ENCODE assay signal across 21 cellular contexts in the genomic region with DNA sequence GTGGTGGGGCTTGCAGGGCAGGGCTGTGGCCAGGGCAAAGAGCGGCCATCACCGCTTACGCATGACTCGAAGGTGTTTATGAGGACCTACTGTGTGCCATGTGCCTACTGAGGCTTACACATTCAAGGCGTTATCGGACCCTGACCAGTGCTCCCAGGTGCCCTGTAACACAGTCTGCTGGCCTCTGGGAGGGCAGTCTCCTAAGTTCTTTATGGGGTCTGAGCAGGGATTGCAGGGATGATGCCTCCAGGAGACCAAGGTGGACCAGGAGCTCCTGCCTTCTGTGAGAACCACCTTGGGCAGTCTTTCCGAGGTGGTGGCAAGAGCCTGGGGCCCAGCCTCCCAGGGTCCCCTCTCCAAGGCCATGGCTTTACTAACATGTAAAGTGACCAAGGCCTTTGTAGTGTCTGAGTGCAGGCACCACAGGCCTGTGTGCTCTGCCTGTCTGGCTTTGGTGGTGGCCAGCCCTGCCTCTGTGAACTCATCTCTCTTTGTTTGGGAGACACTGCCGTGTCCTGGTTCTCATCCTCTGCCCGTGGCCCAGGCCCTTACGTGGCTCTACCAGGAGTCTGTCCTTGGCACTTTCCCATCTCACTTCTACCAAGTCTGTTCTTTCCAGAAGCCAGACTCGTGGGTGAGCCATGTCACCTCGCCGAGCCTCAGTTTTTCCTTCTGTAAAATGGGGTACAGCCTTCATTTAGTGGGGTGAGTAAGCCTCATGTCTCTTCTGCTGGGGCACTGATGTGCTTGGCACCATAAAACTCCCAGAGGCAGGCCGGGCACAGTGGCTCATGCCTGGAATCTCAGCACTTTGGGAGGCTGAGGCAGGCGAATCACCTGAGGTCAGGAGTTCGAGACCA. TPM values are rescaled to one million over a fixed set of nuclear protein-coding genes. Genes with fewer than 3 reads are reported as not detected.
DNase-seq lines count a peak whose midpoint lies in the region; ATAC-seq, FAIRE-seq and TF ChIP-seq lines count a peak whose summit lies in the region.
"Had no signal": no experiment of that assay in that cellular context is flagged by ENCODE, and none has a peak within 500 bp of the region (broad histone marks: within the 10 kb centered on the region; RNA-seq: fewer than 3 reads in every experiment).

No MANE protein-coding gene starts in this region.

- H3K27ac Mint-ChIP-seq in memory B cell = peak overlapping the region; percentile 47
- H3K27ac Mint-ChIP-seq: H9, HFFc6, T-cell had no signal

- H3K4me1 Mint-ChIP-seq in memory B cell = peaks cover 10% of the 10 kb centered on the region

- no peak overlapping the region for H3K4me3 Mint-ChIP-seq in memory B cell
- H3K4me3 Mint-ChIP-seq: H9, HFFc6, T-cell had no signal

- H3K79me2 ChIP-seq in HepG2 (ENCODE audit: insufficient read depth, low read length) (peaks cover 7% of the 10 kb centered on the region), smooth muscle cell (ENCODE audit: low read depth) (no peaks in the 10 kb centered on the region)

- H3K4me2 ChIP-seq in HepG2 (ENCODE audit: low read depth, low read length) (no peak overlapping the region), smooth muscle cell (no peak overlapping the region)

- no peak for TF ChIP-seq RAD21 in HepG2 (CRISPR knock-in tag; IDR thresholded peaks at IDR 0.05)

- H3K36me3 ChIP-seq in HepG2 (replicated peaks in 1 of 2; ENCODE audit: control insufficient read depth in 1 of 2, insufficient read depth in 2 of 2, low read length in 2 of 2) (no peaks in the 10 kb centered on the region), right lobe of liver (no peaks in the 10 kb centered on the region), smooth muscle cell (ENCODE audit: low read depth) (no peaks in the 10 kb centered on the region)

- H3K36me3 Mint-ChIP-seq in memory B cell = no peaks in the 10 kb centered on the region
- H3K36me3 Mint-ChIP-seq: T-cell had no signal

- H3K4me3 ChIP-seq in HepG2 (replicated peaks in 1 of 3; ENCODE audit: insufficient read depth in 1 of 3, low read depth in 2 of 3, low read length in 3 of 3) (no peak overlapping the region), right lobe of liver (no peak overlapping the region), smooth muscle cell (no peak overlapping the region)

- TF ChIP-seq CTCF in HepG2 (CRISPR knock-in tag; IDR thresholded peaks at IDR 0.05) (no peak), right lobe of liver (IDR thresholded peaks at IDR 0.05) (no peak), smooth muscle cell (IDR thresholded peaks at IDR 0.05; ENCODE audit: borderline replicate concordance, insufficient read depth, poor library complexity, severe bottlenecking) (no peak)

- WGBS in HepG2 (ENCODE audit: low lambda C conversion rate) = 69% methylated on average over 15 of the region's 16 CpGs
- 76% methylated on average over 6 of the region's 16 CpGs for WGBS in right lobe of liver (ENCODE audit: insufficient coverage, low coverage, low lambda C conversion rate, missing lambda C conversion rate)
- 95% methylated on average over 16 of the region's 16 CpGs for WGBS in smooth muscle cell (ENCODE audit: low lambda C conversion rate)

- no peaks in the 10 kb centered on the region for H3F3A ChIP-seq in smooth muscle cell (ENCODE audit: low read depth)

- intact Hi-C loops in HepG2 (cut with micrococcal nuclease; ENCODE audit: unreplicated experiment) = loop anchor here (5.0 kb wide), 1 partner anchor 38 kb away; a partner anchor contains a TSS
- intact Hi-C loops in right lobe of liver (cut with DNase I) = loop anchor here in 1 of 2 donors (5.0 kb wide), 1 partner anchor 53 kb away; no protein-coding TSS in a partner anchor

- no peaks in the 10 kb centered on the region for H3K9me3 Mint-ChIP-seq in memory B cell
- H3K9me3 Mint-ChIP-seq: H9, HFFc6, T-cell had no signal

- H3K9ac ChIP-seq in HepG2 (ENCODE audit: insufficient read depth, low read depth, low read length) (no peak overlapping the region), smooth muscle cell (ENCODE audit: low read depth) (no peak overlapping the region)

- H4K20me1 ChIP-seq in HepG2 (ENCODE audit: insufficient read depth, low read length) (peaks cover 5% of the 10 kb centered on the region; the same call in 1 of the 2 replicates), smooth muscle cell (ENCODE audit: low read depth) (peaks cover 10% of the 10 kb centered on the region)

- H3K27me3 ChIP-seq in HepG2 (ENCODE audit: control insufficient read depth in 1 of 2, insufficient read depth in 2 of 2, low read length in 2 of 2) (peaks cover 0 to 2% of the 10 kb centered on the region in 2 experiments; a peak in 1 of 5 replicates), right lobe of liver (no peaks in the 10 kb centered on the region), smooth muscle cell (ENCODE audit: low read depth) (no peaks in the 10 kb centered on the region)

- in situ Hi-C loops in HepG2 (cut with HindIII; ENCODE audit: extremely low pct_ligation_motif_present, low pct_unique_long_range_greater_than_20kb) = no loop called here

- TF ChIP-seq POLR2A in HepG2 (IDR thresholded peaks at IDR 0.05; ENCODE audit: insufficient read depth in 1 of 2, low read depth in 2 of 2, low read length in 2 of 2) = no peak
- no peak for TF ChIP-seq POLR2A in right lobe of liver (IDR thresholded peaks at IDR 0.05)

- CTCF ChIA-PET in HepG2 (lab: Yijun Ruan, JAX; ENCODE audit: low intra/inter-chr PET ratio, low total read pairs) = no interaction called here

- H3K9me3 ChIP-seq in HepG2 (ENCODE audit: low read length) (no peaks in the 10 kb centered on the region), right lobe of liver (no peaks in the 10 kb centered on the region), smooth muscle cell (replicated peaks; ENCODE audit: low read depth) (no peaks in the 10 kb centered on the region)

- H3K27me3 Mint-ChIP-seq in memory B cell = no peaks in the 10 kb centered on the region
- H3K27me3 Mint-ChIP-seq: T-cell had no signal

- POLR2A ChIA-PET in HepG2 (lab: Yijun Ruan, JAX) = interaction anchor here (1.5 kb wide), 1 partner anchor 22 kb away, joined by 4 read pairs; a partner anchor contains a TSS

- DNase-seq in HepG2 (ENCODE audit: low spot score) (no peak), right lobe of liver (no peak), memory B cell (ENCODE audit: low spot score in 2 of 2) (no peak), HK-2 (ENCODE audit: unreplicated experiment) (no peak), smooth muscle cell (lab: John Stamatoyannopoulos, UW; ENCODE audit: unreplicated experiment) (no peak), NCI-H526 (lab: John Stamatoyannopoulos, UW) (no peak)
- DNase-seq: EL; H9; HFFc6; KG1; NCI-H1092; NCI-H1436; NCI-H187 treated with DMSO at 0.1 percent for 48 hours; NCI-H2107; NCI-H446 treated with DMSO at 0.1 percent for 48 hours; NCI-H774; NK-92 treated with Interleukin-12 subunit alpha and Interleukin-12 subunit beta, amount 100 ng/mL, for 24 hours; SHP77 treated with DMSO at 0.1 percent for 48 hours; T-cell had no signal

- no peak for FAIRE-seq in HepG2 (lab: Jason Lieb, UNC)
- FAIRE-seq: D721Med had no signal

- BruUV-seq in HepG2 (replicated peaks; lab: Mats Ljungman, UMichigan) = no TSS peak

- TF ChIP-seq EP300 in HepG2 (IDR thresholded peaks at IDR 0.05; ENCODE audit: low read depth in 2 of 2, low read length in 2 of 2) (no peak), HepG2 (CRISPR knock-in tag; IDR thresholded peaks at IDR 0.05; ENCODE audit: borderline replicate concordance) (no peak)

- H3K4me1 ChIP-seq in HepG2 (ENCODE audit: insufficient read depth, low read length) (peaks cover 74% of the 10 kb centered on the region), right lobe of liver (peaks cover 0 to 7% (median 0%) of the 10 kb centered on the region in 4 donors), smooth muscle cell (ENCODE audit: low read depth) (no peaks in the 10 kb centered on the region)

- no peak overlapping the region for H2AFZ ChIP-seq in HepG2 (ENCODE audit: low read length)
- H2AFZ ChIP-seq in smooth muscle cell (ENCODE audit: low read depth) = no peak overlapping the region

- H3K27ac ChIP-seq in HepG2 (ENCODE audit: extremely low read length, insufficient read depth, low read length) (no peak overlapping the region), right lobe of liver (no peak overlapping the region), smooth muscle cell (ENCODE audit: low read depth) (no peak overlapping the region)

- no peak; the same call in 2 of the 3 replicates for ATAC-seq in HepG2
- ATAC-seq in right lobe of liver = no peak
- no peak for ATAC-seq in memory B cell (ENCODE audit: low read depth)
- ATAC-seq: T-cell had no signal

RNA-seq across cellular contexts. Expression of a gene that starts 3.4 kb away (rescaled TPM):
- total RNA-seq in HepG2 (2016; rRNA removed; fragmentation: Illumina TruSeq; extraction: Trizol) = 28.7 and 46.7 TPM in 2 replicates
- total RNA-seq in HepG2 (2016; cell fraction: cytosol; rRNA removed; fragmentation: Illumina TruSeq; extraction: Trizol; ENCODE audit: low read depth) = 15.8 and 18.7 TPM in 2 replicates
- total RNA-seq in HepG2 (2016; cell fraction: insoluble cytoplasmic fraction; rRNA removed; fragmentation: Illumina TruSeq; extraction: Trizol) = 21.7 and 51.0 TPM in 2 replicates
- 31.9 and 34.8 TPM in 2 replicates for total RNA-seq in HepG2 (2016; cell fraction: membrane; rRNA removed; fragmentation: Illumina TruSeq; extraction: Trizol)
- 43.0 and 51.6 TPM in 2 replicates for total RNA-seq in HepG2 (2016; cell fraction: nucleus; rRNA removed; fragmentation: Illumina TruSeq; extraction: Trizol)
- 170 and 192 TPM in 2 replicates for polyA plus RNA-seq in HepG2 (2011; rRNA removed)
- polyA plus RNA-seq in HepG2 (2011; cell fraction: cytosol; rRNA removed) = 200 and 244 TPM in 2 replicates
- polyA plus RNA-seq in HepG2 (2011; cell fraction: nucleus; rRNA removed) = 116 and 129 TPM in 2 replicates
- polyA plus RNA-seq in HepG2 (2012) = 52.7 and 59.2 TPM in 2 replicates
- 35.1 and 40.6 TPM in 2 replicates for polyA plus RNA-seq in HepG2 (2016; cell fraction: cytosol; fragmentation: Illumina TruSeq; extraction: Trizol; ENCODE audit: low read depth)
- polyA plus RNA-seq in HepG2 (2016; cell fraction: insoluble cytoplasmic fraction; fragmentation: Illumina TruSeq; extraction: Trizol; ENCODE audit: low read depth) = 52.5 and 60.0 TPM in 2 replicates
- 62.1 and 68.8 TPM in 2 replicates for polyA plus RNA-seq in HepG2 (2016; cell fraction: membrane; fragmentation: Illumina TruSeq; extraction: Trizol; ENCODE audit: low read depth)
- 160 and 166 TPM in 2 replicates for polyA plus RNA-seq in HepG2 (2016; cell fraction: nucleus; fragmentation: Illumina TruSeq; extraction: Trizol; ENCODE audit: insufficient read depth, low read depth)
- 231 and 401 TPM in 2 replicates for polyA minus RNA-seq in HepG2 (2011; rRNA and poly(A)+ RNA removed; ENCODE audit: low replicate concordance)
- polyA minus RNA-seq in HepG2 (2011; cell fraction: cytosol; rRNA and poly(A)+ RNA removed) = 73.3 and 75.3 TPM in 2 replicates
- 23.0 and 28.7 TPM in 2 replicates for polyA minus RNA-seq in HepG2 (2011; cell fraction: nucleus; rRNA and poly(A)+ RNA removed)
- total RNA-seq in right lobe of liver = 10 to 100 TPM; 43.3 to 55.8 (median 50.4) TPM
- total RNA-seq in smooth muscle cell = 55.3 and 64.7 TPM in 2 replicates
- polyA plus RNA-seq in smooth muscle cell = 46.1 and 136 TPM in 2 replicates

RNA-seq across cellular contexts. Expression of a gene that starts 18.8 kb away (rescaled TPM):
- total RNA-seq in HepG2 (2016; rRNA removed; fragmentation: Illumina TruSeq; extraction: Trizol) (0.22 and 1.7 TPM in 2 replicates), right lobe of liver (not detected), smooth muscle cell (not detected in 2 replicates)
- 0.51 and 0.88 TPM in 2 replicates for total RNA-seq in HepG2 (2016; cell fraction: cytosol; rRNA removed; fragmentation: Illumina TruSeq; extraction: Trizol; ENCODE audit: low read depth)
- 0.84 and 0.86 TPM in 2 replicates for total RNA-seq in HepG2 (2016; cell fraction: insoluble cytoplasmic fraction; rRNA removed; fragmentation: Illumina TruSeq; extraction: Trizol)
- 1.1 and 1.2 TPM in 2 replicates for total RNA-seq in HepG2 (2016; cell fraction: membrane; rRNA removed; fragmentation: Illumina TruSeq; extraction: Trizol)
- total RNA-seq in HepG2 (2016; cell fraction: nucleus; rRNA removed; fragmentation: Illumina TruSeq; extraction: Trizol) = 0.38 and 2.4 TPM in 2 replicates
- polyA plus RNA-seq in HepG2 (2011; rRNA removed) (1.9 and 2.8 TPM in 2 replicates), smooth muscle cell (0.29 and 1.7 TPM in 2 replicates)
- 1.1 and 1.8 TPM in 2 replicates for polyA plus RNA-seq in HepG2 (2011; cell fraction: cytosol; rRNA removed)
- polyA plus RNA-seq in HepG2 (2011; cell fraction: nucleus; rRNA removed) = 5.8 and 10.0 TPM in 2 replicates
- 1.5 and 2.2 TPM in 2 replicates for polyA plus RNA-seq in HepG2 (2012)
- 0.23 and 0.46 TPM in 2 replicates for polyA plus RNA-seq in HepG2 (2016; cell fraction: cytosol; fragmentation: Illumina TruSeq; extraction: Trizol; ENCODE audit: low read depth)
- 0.60 TPM in 1 of 2 replicates, not detected in the other for polyA plus RNA-seq in HepG2 (2016; cell fraction: insoluble cytoplasmic fraction; fragmentation: Illumina TruSeq; extraction: Trizol; ENCODE audit: low read depth)
- 0.59 and 1.1 TPM in 2 replicates for polyA plus RNA-seq in HepG2 (2016; cell fraction: membrane; fragmentation: Illumina TruSeq; extraction: Trizol; ENCODE audit: low read depth)
- polyA plus RNA-seq in HepG2 (2016; cell fraction: nucleus; fragmentation: Illumina TruSeq; extraction: Trizol; ENCODE audit: insufficient read depth, low read depth) = 2.4 and 2.9 TPM in 2 replicates
- 0.72 TPM in 1 of 2 replicates, not detected in the other for polyA minus RNA-seq in HepG2 (2011; rRNA and poly(A)+ RNA removed; ENCODE audit: low replicate concordance)
- polyA minus RNA-seq in HepG2 (2011; cell fraction: cytosol; rRNA and poly(A)+ RNA removed) = not detected in 2 replicates
- polyA minus RNA-seq in HepG2 (2011; cell fraction: nucleus; rRNA and poly(A)+ RNA removed) = 1.5 and 3.1 TPM in 2 replicates
- total RNA-seq: A172, H9, HFFc6 had no signal

RNA-seq across cellular contexts. Expression of a gene that starts 21.9 kb away (rescaled TPM):
- total RNA-seq in HepG2 (2016; rRNA removed; fragmentation: Illumina TruSeq; extraction: Trizol) = 96.0 and 114 TPM in 2 replicates
- total RNA-seq in HepG2 (2016; cell fraction: cytosol; rRNA removed; fragmentation: Illumina TruSeq; extraction: Trizol; ENCODE audit: low read depth) = 20.1 and 22.9 TPM in 2 replicates
- total RNA-seq in HepG2 (2016; cell fraction: insoluble cytoplasmic fraction; rRNA removed; fragmentation: Illumina TruSeq; extraction: Trizol) = 95.6 and 109 TPM in 2 replicates
- total RNA-seq in HepG2 (2016; cell fraction: membrane; rRNA removed; fragmentation: Illumina TruSeq; extraction: Trizol) = 30.2 and 33.7 TPM in 2 replicates
- 38.0 and 39.0 TPM in 2 replicates for total RNA-seq in HepG2 (2016; cell fraction: nucleus; rRNA removed; fragmentation: Illumina TruSeq; extraction: Trizol)
- 33.2 and 45.0 TPM in 2 replicates for polyA plus RNA-seq in HepG2 (2011; rRNA removed)
- 36.3 and 78.7 TPM in 2 replicates for polyA plus RNA-seq in HepG2 (2011; cell fraction: cytosol; rRNA removed)
- polyA plus RNA-seq in HepG2 (2011; cell fraction: nucleus; rRNA removed) = 27.9 and 41.4 TPM in 2 replicates
- polyA plus RNA-seq in HepG2 (2012) = 15.9 and 24.5 TPM in 2 replicates
- 18.4 and 18.5 TPM in 2 replicates for polyA plus RNA-seq in HepG2 (2016; cell fraction: cytosol; fragmentation: Illumina TruSeq; extraction: Trizol; ENCODE audit: low read depth)
- 130 and 138 TPM in 2 replicates for polyA plus RNA-seq in HepG2 (2016; cell fraction: insoluble cytoplasmic fraction; fragmentation: Illumina TruSeq; extraction: Trizol; ENCODE audit: low read depth)
- polyA plus RNA-seq in HepG2 (2016; cell fraction: membrane; fragmentation: Illumina TruSeq; extraction: Trizol; ENCODE audit: low read depth) = 21.2 and 23.8 TPM in 2 replicates
- 61.0 and 63.4 TPM in 2 replicates for polyA plus RNA-seq in HepG2 (2016; cell fraction: nucleus; fragmentation: Illumina TruSeq; extraction: Trizol; ENCODE audit: insufficient read depth, low read depth)
- 74.6 and 146 TPM in 2 replicates for polyA minus RNA-seq in HepG2 (2011; rRNA and poly(A)+ RNA removed; ENCODE audit: low replicate concordance)
- polyA minus RNA-seq in HepG2 (2011; cell fraction: cytosol; rRNA and poly(A)+ RNA removed) = 21.4 and 38.3 TPM in 2 replicates
- polyA minus RNA-seq in HepG2 (2011; cell fraction: nucleus; rRNA and poly(A)+ RNA removed) = 10.7 and 15.2 TPM in 2 replicates
- 1 to 10 TPM; 2.1 to 8.3 (median 4.7) TPM for total RNA-seq in right lobe of liver
- 20.0 and 20.9 TPM in 2 replicates for total RNA-seq in smooth muscle cell
- polyA plus RNA-seq in smooth muscle cell = 53.7 and 72.7 TPM in 2 replicates

RNA-seq across cellular contexts. Expression of a gene that starts 22.2 kb away (rescaled TPM):
- total RNA-seq in HepG2 (2016; rRNA removed; fragmentation: Illumina TruSeq; extraction: Trizol) (270 and 327 TPM in 2 replicates), right lobe of liver (100 to 1,000 TPM in 5 of 6 experiments, 10 to 100 TPM in 1; 96.6 to 156 (median 142) TPM), smooth muscle cell (63.7 and 64.9 TPM in 2 replicates)
- total RNA-seq in HepG2 (2016; cell fraction: cytosol; rRNA removed; fragmentation: Illumina TruSeq; extraction: Trizol; ENCODE audit: low read depth) = 87.2 and 91.8 TPM in 2 replicates
- total RNA-seq in HepG2 (2016; cell fraction: insoluble cytoplasmic fraction; rRNA removed; fragmentation: Illumina TruSeq; extraction: Trizol) = 272 and 349 TPM in 2 replicates
- total RNA-seq in HepG2 (2016; cell fraction: membrane; rRNA removed; fragmentation: Illumina TruSeq; extraction: Trizol) = 147 and 156 TPM in 2 replicates
- 146 and 156 TPM in 2 replicates for total RNA-seq in HepG2 (2016; cell fraction: nucleus; rRNA removed; fragmentation: Illumina TruSeq; extraction: Trizol)
- polyA plus RNA-seq in HepG2 (2011; rRNA removed) (249 and 317 TPM in 2 replicates), smooth muscle cell (10.0 and 23.0 TPM in 2 replicates)
- polyA plus RNA-seq in HepG2 (2011; cell fraction: cytosol; rRNA removed) = 229 and 274 TPM in 2 replicates
- polyA plus RNA-seq in HepG2 (2011; cell fraction: nucleus; rRNA removed) = 417 and 490 TPM in 2 replicates
- 302 and 303 TPM in 2 replicates for polyA plus RNA-seq in HepG2 (2012)
- polyA plus RNA-seq in HepG2 (2016; cell fraction: cytosol; fragmentation: Illumina TruSeq; extraction: Trizol; ENCODE audit: low read depth) = 66.5 and 75.3 TPM in 2 replicates
- 406 and 430 TPM in 2 replicates for polyA plus RNA-seq in HepG2 (2016; cell fraction: insoluble cytoplasmic fraction; fragmentation: Illumina TruSeq; extraction: Trizol; ENCODE audit: low read depth)
- polyA plus RNA-seq in HepG2 (2016; cell fraction: membrane; fragmentation: Illumina TruSeq; extraction: Trizol; ENCODE audit: low read depth) = 103 and 126 TPM in 2 replicates
- 409 and 442 TPM in 2 replicates for polyA plus RNA-seq in HepG2 (2016; cell fraction: nucleus; fragmentation: Illumina TruSeq; extraction: Trizol; ENCODE audit: insufficient read depth, low read depth)
- polyA minus RNA-seq in HepG2 (2011; rRNA and poly(A)+ RNA removed; ENCODE audit: low replicate concordance) = 60.4 and 341 TPM in 2 replicates
- 127 and 156 TPM in 2 replicates for polyA minus RNA-seq in HepG2 (2011; cell fraction: cytosol; rRNA and poly(A)+ RNA removed)
- polyA minus RNA-seq in HepG2 (2011; cell fraction: nucleus; rRNA and poly(A)+ RNA removed) = 114 and 156 TPM in 2 replicates

RNA-seq across cellular contexts. Expression of a gene that starts 34.4 kb away (rescaled TPM):
- 0.08 and 0.53 TPM in 2 replicates for total RNA-seq in HepG2 (2016; rRNA removed; fragmentation: Illumina TruSeq; extraction: Trizol)
- 0.09 and 0.61 TPM in 2 replicates for total RNA-seq in HepG2 (2016; cell fraction: cytosol; rRNA removed; fragmentation: Illumina TruSeq; extraction: Trizol; ENCODE audit: low read depth)
- total RNA-seq in HepG2 (2016; cell fraction: insoluble cytoplasmic fraction; rRNA removed; fragmentation: Illumina TruSeq; extraction: Trizol) = 0.04 and 0.65 TPM in 2 replicates
- total RNA-seq in HepG2 (2016; cell fraction: membrane; rRNA removed; fragmentation: Illumina TruSeq; extraction: Trizol) = 0.83 TPM in 2 replicates
- total RNA-seq in HepG2 (2016; cell fraction: nucleus; rRNA removed; fragmentation: Illumina TruSeq; extraction: Trizol) = 0.85 and 1.9 TPM in 2 replicates
- polyA plus RNA-seq in HepG2 (2011; rRNA removed) = 7.8 and 11.1 TPM in 2 replicates
- polyA plus RNA-seq in HepG2 (2011; cell fraction: cytosol; rRNA removed) = 5.7 and 7.7 TPM in 2 replicates
- 35.7 and 61.8 TPM in 2 replicates for polyA plus RNA-seq in HepG2 (2011; cell fraction: nucleus; rRNA removed)
- polyA plus RNA-seq in HepG2 (2012) = 5.3 and 8.8 TPM in 2 replicates
- 0.12 TPM in 1 of 2 replicates, not detected in the other for polyA plus RNA-seq in HepG2 (2016; cell fraction: cytosol; fragmentation: Illumina TruSeq; extraction: Trizol; ENCODE audit: low read depth)
- polyA plus RNA-seq in HepG2 (2016; cell fraction: insoluble cytoplasmic fraction; fragmentation: Illumina TruSeq; extraction: Trizol; ENCODE audit: low read depth) = 0.13 and 0.74 TPM in 2 replicates
- 0.10 and 0.13 TPM in 2 replicates for polyA plus RNA-seq in HepG2 (2016; cell fraction: membrane; fragmentation: Illumina TruSeq; extraction: Trizol; ENCODE audit: low read depth)
- polyA plus RNA-seq in HepG2 (2016; cell fraction: nucleus; fragmentation: Illumina TruSeq; extraction: Trizol; ENCODE audit: insufficient read depth, low read depth) = 0.76 and 1.7 TPM in 2 replicates
- polyA minus RNA-seq in HepG2 (2011; rRNA and poly(A)+ RNA removed; ENCODE audit: low replicate concordance) = 0.51 and 13.2 TPM in 2 replicates
- polyA minus RNA-seq in HepG2 (2011; cell fraction: cytosol; rRNA and poly(A)+ RNA removed) = 4.5 and 4.8 TPM in 2 replicates
- polyA minus RNA-seq in HepG2 (2011; cell fraction: nucleus; rRNA and poly(A)+ RNA removed) = 12.2 and 14.3 TPM in 2 replicates
- total RNA-seq in right lobe of liver = 1 to 10 TPM; 2.4 to 7.2 (median 4.8) TPM
- 0.04 and 0.27 TPM in 2 replicates for total RNA-seq in smooth muscle cell
- polyA plus RNA-seq in smooth muscle cell = 0.38 and 1.2 TPM in 2 replicates
- total RNA-seq: HFFc6 had no signal
